In the genomic region with DNA sequence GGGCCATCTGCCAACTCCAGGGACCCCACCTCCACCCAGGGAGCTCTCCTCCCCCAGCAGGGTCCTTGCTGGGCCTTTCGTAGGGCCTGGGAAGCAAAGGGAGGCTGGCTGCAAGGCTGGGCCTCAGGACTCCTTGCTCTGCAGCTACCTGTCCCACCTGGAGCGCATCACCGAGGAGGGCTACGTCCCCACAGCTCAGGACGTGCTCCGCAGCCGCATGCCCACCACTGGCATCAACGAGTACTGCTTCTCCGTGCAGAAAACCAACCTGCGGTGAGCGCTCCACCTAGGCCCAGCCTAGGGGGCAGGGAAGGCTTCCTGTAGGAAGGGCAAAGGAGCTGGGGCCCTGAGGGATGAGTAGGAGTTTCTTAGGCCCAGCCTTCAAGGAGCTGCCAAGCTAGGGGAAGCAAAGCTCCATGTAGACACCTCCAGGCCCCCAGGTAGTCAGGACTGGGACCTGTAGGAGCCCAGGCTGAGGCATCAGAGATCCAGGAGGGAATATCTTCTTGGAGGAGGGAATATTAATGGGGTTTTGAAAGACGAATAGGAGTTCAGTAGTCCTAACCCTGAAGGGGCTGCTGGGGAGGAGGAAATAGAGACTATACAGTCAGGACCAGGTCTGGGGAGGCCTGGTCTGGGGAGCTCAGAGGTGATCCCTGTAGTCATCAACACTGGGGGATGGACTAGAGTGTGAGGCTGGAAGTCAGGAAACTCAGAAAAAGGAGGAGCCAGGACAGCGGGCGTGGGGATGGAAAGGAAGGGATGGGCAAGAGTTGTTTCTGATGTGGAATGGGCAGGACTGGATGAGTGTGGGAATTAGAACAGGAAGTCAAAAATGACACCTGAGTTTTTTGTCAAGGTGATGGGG, we compare ENCODE assay signal across 23 cellular contexts. TPM values are rescaled to one million over a fixed set of nuclear protein-coding genes. Genes with fewer than 3 reads are reported as not detected.
DNase-seq lines count a peak whose midpoint lies in the region; TF ChIP-seq lines count a peak whose summit lies in the region.
"Had no signal": no experiment of that assay in that cellular context is flagged by ENCODE, and none has a peak within 500 bp of the region (broad histone marks: within the 10 kb centered on the region; RNA-seq: fewer than 3 reads in every experiment).

No MANE protein-coding gene starts in this region.

- no peaks in the 10 kb centered on the region for H3K27me3 Mint-ChIP-seq in endodermal cell (ENCODE audit: insufficient read depth)
- H3K27me3 Mint-ChIP-seq: activated CD4-positive, alpha-beta T cell treated with anti-CD3 and anti-CD28 coated beads for 36 hours; CD4-positive, CD25-positive, alpha-beta regulatory T cell; central memory CD8-positive, alpha-beta T cell had no signal

- no peak for TF ChIP-seq CTCF in Loucy (conservative IDR thresholded peaks at IDR 0.05; ENCODE audit: low read length)
- no peak for TF ChIP-seq CTCF in endodermal cell (conservative IDR thresholded peaks at IDR 0.05)

- H3K4me2 ChIP-seq in GM23248 (ENCODE audit: unreplicated experiment) (no peak overlapping the region), Loucy (ENCODE audit: low read depth, low read length, poor library complexity, severe bottlenecking) (peak overlapping the region; percentile 62)
- H3K4me2 ChIP-seq: neural progenitor cell had no signal

- H4K20me1 ChIP-seq in GM23248 (ENCODE audit: insufficient read depth): no peaks in the 10 kb centered on the region
- peaks cover 69% of the 10 kb centered on the region for H4K20me1 ChIP-seq in Loucy (ENCODE audit: insufficient read depth, low read length, poor library complexity, severe bottlenecking)

- no peaks in the 10 kb centered on the region for H3K27me3 ChIP-seq in GM23248 (replicated peaks; ENCODE audit: insufficient read depth)
- H3K27me3 ChIP-seq in Loucy (ENCODE audit: insufficient read depth, low read length, poor library complexity, severe bottlenecking): no peaks in the 10 kb centered on the region
- H3K27me3 ChIP-seq in thymus (ENCODE audit: control insufficient read depth, insufficient read depth): no peaks in the 10 kb centered on the region
- no peaks in the 10 kb centered on the region for H3K27me3 ChIP-seq in endodermal cell (ENCODE audit: control insufficient read depth, insufficient read depth, low read length, poor library complexity, severe bottlenecking)
- H3K27me3 ChIP-seq: neural progenitor cell, right lobe of liver had no signal

- no peak overlapping the region for H3K4me3 Mint-ChIP-seq in endodermal cell
- H3K4me3 Mint-ChIP-seq: activated CD4-positive, alpha-beta T cell treated with anti-CD3 and anti-CD28 coated beads for 36 hours; CD4-positive, CD25-positive, alpha-beta regulatory T cell; central memory CD8-positive, alpha-beta T cell; neural progenitor cell; stimulated activated naive B cell treated with anti-CD40 and anti-IgM and Interleukin-4, amounts not matched to agents 10 μg/mL and 1 μg/mL and 100 μg/mL, for 72 hours; T-helper 2 cell treated with Interferon-gamma antibody and Interleukin-4, amounts not matched to agents 5 μg/mL and 100 μg/mL, for 36 hours had no signal

- H3K9ac ChIP-seq in GM23248: no peak overlapping the region
- H3K9ac ChIP-seq in Loucy (ENCODE audit: low read depth, low read length, poor library complexity, severe bottlenecking): peak overlapping the region; percentile 26
- no peak overlapping the region for H3K9ac ChIP-seq in endodermal cell (ENCODE audit: extremely low read depth, low read length, poor library complexity, severe bottlenecking)
- H3K9ac ChIP-seq: neural progenitor cell had no signal

- WGBS in GM23248 (ENCODE audit: low coverage in 1 of 2, low lambda C conversion rate in 2 of 2, missing lambda C conversion rate in 2 of 2), 2 experiments: 77 to 80% methylated on average over 14 of the region's 14 CpGs
- WGBS in thymus: 84% methylated on average over 14 of the region's 14 CpGs
- WGBS in endodermal cell (ENCODE audit: insufficient coverage in 1 of 2, insufficient read length in 1 of 2), 2 experiments: 70 to 74% methylated on average over 10 to 14 of the region's 14 CpGs

- no peaks in the 10 kb centered on the region for H3K36me3 ChIP-seq in GM23248 (ENCODE audit: low read depth)
- H3K36me3 ChIP-seq in Loucy (ENCODE audit: insufficient read depth, low read length): peaks cover 88% of the 10 kb centered on the region
- peaks cover 61% of the 10 kb centered on the region for H3K36me3 ChIP-seq in thymus (ENCODE audit: control insufficient read depth, insufficient read depth)
- H3K36me3 ChIP-seq in endodermal cell (ENCODE audit: control insufficient read depth, insufficient read depth, low read length): no peaks in the 10 kb centered on the region
- H3K36me3 ChIP-seq: neural progenitor cell, right lobe of liver had no signal

- no peaks in the 10 kb centered on the region for H3K36me3 Mint-ChIP-seq in endodermal cell (ENCODE audit: low read depth)
- H3K36me3 Mint-ChIP-seq: CD4-positive, CD25-positive, alpha-beta regulatory T cell had no signal

- H3K4me3 ChIP-seq in GM23248 (no peak overlapping the region), Loucy (ENCODE audit: low read length, poor library complexity, severe bottlenecking) (peak overlapping the region; percentile 5), thymus (ENCODE audit: low read length) (no peak overlapping the region), endodermal cell (ENCODE audit: low read length) (no peak overlapping the region)
- H3K4me3 ChIP-seq: dorsolateral prefrontal cortex, lung, neural progenitor cell, right lobe of liver had no signal

- H3K9me3 ChIP-seq in GM23248 (ENCODE audit: low read depth) (no peaks in the 10 kb centered on the region), Loucy (ENCODE audit: insufficient read depth, low read depth, low read length) (no peaks in the 10 kb centered on the region), thymus (ENCODE audit: control insufficient read depth) (peaks cover 2% of the 10 kb centered on the region), endodermal cell (ENCODE audit: control insufficient read depth, low read length) (no peaks in the 10 kb centered on the region)
- H3K9me3 ChIP-seq: right lobe of liver had no signal

- H3K9me2 ChIP-seq in GM23248 (ENCODE audit: insufficient read depth): no peaks in the 10 kb centered on the region
- no peaks in the 10 kb centered on the region for H3K9me2 ChIP-seq in Loucy (replicated peaks; ENCODE audit: low read depth, low read length)

- H3K27ac ChIP-seq in GM23248 (no peak overlapping the region), thymus (ENCODE audit: low read depth) (peak overlapping the region; percentile 31), endodermal cell (ENCODE audit: low read depth, low read length) (no peak overlapping the region)
- H3K27ac ChIP-seq: dorsolateral prefrontal cortex, neural progenitor cell, right lobe of liver had no signal

- peak; percentile 29 for DNase-seq in GM23248
- DNase-seq in dermis microvascular lymphatic vessel endothelial cell (ENCODE audit: low read depth in 2 of 2): peak; percentile 24 to 42
- DNase-seq in stimulated activated CD4-positive, alpha-beta T cell treated with anti-CD3 and anti-CD28 coated beads, Interleukin-4, amount 100 ng/mL, for 24 hours: no peak
- no peak for DNase-seq in COR-L47 (lab: John Stamatoyannopoulos, UW)
- no peak for DNase-seq in endodermal cell
- DNase-seq: activated CD4-positive, alpha-beta T cell treated with anti-CD3 and anti-CD28 coated beads for 36 hours; activated gamma-delta T cell; CD4-positive, CD25-positive, alpha-beta regulatory T cell; DMS 273 treated with DMSO at 0.1 percent for 48 hours; dorsolateral prefrontal cortex; Karpas-422; stimulated activated CD4-positive, alpha-beta T cell treated with anti-CD3 and anti-CD28 coated beads, Interleukin-12 subunit alpha, Interleukin-12 subunit beta, amount 100 ng/mL, for 4 hours; stimulated activated CD4-positive, alpha-beta T cell treated with anti-CD3 and anti-CD28 coated beads, Interleukin-4, amount 100 ng/mL, for 1 hour; stimulated activated naive B cell treated with anti-CD40 and anti-IgM and Interleukin-4, amounts not matched to agents 10 μg/mL and 1 μg/mL and 100 μg/mL, for 72 hours had no signal

- H3K9me3 Mint-ChIP-seq in endodermal cell: no peaks in the 10 kb centered on the region
- H3K9me3 Mint-ChIP-seq: CD4-positive, CD25-positive, alpha-beta regulatory T cell; central memory CD8-positive, alpha-beta T cell; T-helper 2 cell treated with Interferon-gamma antibody and Interleukin-4, amounts not matched to agents 5 μg/mL and 100 μg/mL, for 36 hours had no signal

- in situ Hi-C loops in GM23248 (cut with MboI): no loop called here

- H3K79me2 ChIP-seq in GM23248 (ENCODE audit: insufficient read depth) (no peaks in the 10 kb centered on the region), Loucy (ENCODE audit: insufficient read depth, low read length) (peaks cover 96% of the 10 kb centered on the region)

- H2AFZ ChIP-seq in GM23248 (no peak overlapping the region), Loucy (ENCODE audit: low read length) (no peak overlapping the region)
- H2AFZ ChIP-seq: neural progenitor cell had no signal

- H3K4me1 Mint-ChIP-seq in endodermal cell: no peaks in the 10 kb centered on the region

- H3K4me1 ChIP-seq in GM23248 (ENCODE audit: insufficient read depth) (peaks cover 10% of the 10 kb centered on the region), Loucy (ENCODE audit: insufficient read depth, low read length, poor library complexity, severe bottlenecking) (peaks cover 58% of the 10 kb centered on the region), thymus (ENCODE audit: control insufficient read depth, insufficient read depth, low read length) (peaks cover 16% of the 10 kb centered on the region), endodermal cell (ENCODE audit: control insufficient read depth, insufficient read depth, low read length) (no peaks in the 10 kb centered on the region)
- H3K4me1 ChIP-seq: right lobe of liver had no signal

- H3K27ac Mint-ChIP-seq in endodermal cell: no peak overlapping the region
- H3K27ac Mint-ChIP-seq: activated CD4-positive, alpha-beta T cell treated with anti-CD3 and anti-CD28 coated beads for 36 hours; CD4-positive, CD25-positive, alpha-beta regulatory T cell; neural progenitor cell; progenitor cell of endocrine pancreas; stimulated activated naive B cell treated with anti-CD40 and anti-IgM and Interleukin-4, amounts not matched to agents 10 μg/mL and 1 μg/mL and 100 μg/mL, for 72 hours; T-helper 2 cell treated with Interferon-gamma antibody and Interleukin-4, amounts not matched to agents 5 μg/mL and 100 μg/mL, for 36 hours had no signal

- H3F3A ChIP-seq in GM23248 (ENCODE audit: insufficient read depth) (no peaks in the 10 kb centered on the region), Loucy (ENCODE audit: low read depth) (no peaks in the 10 kb centered on the region)

RNA-seq across cellular contexts. Expression of gene GNA15, which starts 16.0 kb away (rescaled TPM):
- not detected in 2 replicates for total RNA-seq in GM23248 (2014; rRNA removed; shearing (Covaris generic))
- polyA plus RNA-seq in GM23248 (2016; fragmentation: Nextera tagmentation; extraction: Ambion mirVana): not detected in 2 replicates
- 0.13 and 0.63 TPM in 2 replicates for total RNA-seq in dermis microvascular lymphatic vessel endothelial cell
- 21.8 TPM for polyA plus RNA-seq in thymus
- total RNA-seq in endodermal cell: not detected
- polyA plus RNA-seq in endodermal cell (2013, experiment 1 of 2): not detected
- not detected for polyA plus RNA-seq in endodermal cell (2013, experiment 2 of 2)
- total RNA-seq: endothelial cell of umbilical vein, progenitor cell of endocrine pancreas had no signal

RNA-seq across cellular contexts. Expression of gene S1PR4, which starts 26.8 kb away (rescaled TPM):
- not detected in 2 replicates for total RNA-seq in GM23248 (2014; rRNA removed; shearing (Covaris generic))
- polyA plus RNA-seq in GM23248 (2016; fragmentation: Nextera tagmentation; extraction: Ambion mirVana): not detected in 2 replicates
- total RNA-seq in dermis microvascular lymphatic vessel endothelial cell: 0.51 and 0.63 TPM in 2 replicates
- polyA plus RNA-seq in thymus: 18.6 TPM
- total RNA-seq in endodermal cell: not detected
- polyA plus RNA-seq in endodermal cell (2013, experiment 1 of 2): not detected
- not detected for polyA plus RNA-seq in endodermal cell (2013, experiment 2 of 2)
- total RNA-seq: progenitor cell of endocrine pancreas had no signal

RNA-seq across cellular contexts. Expression of gene NCLN, which starts 33.9 kb away (rescaled TPM):
- total RNA-seq in GM23248 (2014; rRNA removed; shearing (Covaris generic)): 73.0 and 76.5 TPM in 2 replicates
- polyA plus RNA-seq in GM23248 (2016; fragmentation: Nextera tagmentation; extraction: Ambion mirVana) (84.8 and 91.3 TPM in 2 replicates), thymus (62.6 TPM)
- total RNA-seq in dermis microvascular lymphatic vessel endothelial cell (33.2 and 45.0 TPM in 2 replicates), endodermal cell (10 to 100 TPM; 80.6 to 91.2 TPM)
- 44.2 TPM for polyA plus RNA-seq in endodermal cell (2013, experiment 1 of 2)
- polyA plus RNA-seq in endodermal cell (2013, experiment 2 of 2): 49.4 TPM

RNA-seq across cellular contexts. Expression of gene GNA11, which starts 57.6 kb away (rescaled TPM):
- total RNA-seq in GM23248 (2014; rRNA removed; shearing (Covaris generic)): 69.9 and 99.3 TPM in 2 replicates
- polyA plus RNA-seq in GM23248 (2016; fragmentation: Nextera tagmentation; extraction: Ambion mirVana) (14.2 and 15.0 TPM in 2 replicates), thymus (18.4 TPM)
- total RNA-seq in dermis microvascular lymphatic vessel endothelial cell (50.3 and 71.7 TPM in 2 replicates), endodermal cell (10 to 100 TPM; 26.5 to 29.0 TPM)
- polyA plus RNA-seq in endodermal cell (2013, experiment 1 of 2): 21.8 TPM
- 17.4 TPM for polyA plus RNA-seq in endodermal cell (2013, experiment 2 of 2)

Comparison
In these comparisons a context has a peak if more than half of its experiments do, and no peak if none do; other contexts are left out.
1. DNase-seq: peak in GM23248 (single experiment) and dermis microvascular lymphatic vessel endothelial cell (2 of 2); none in stimulated activated CD4-positive, alpha-beta T cell treated with anti-CD3 and anti-CD28 coated beads, Interleukin-4, amount 100 ng/mL, for 24 hours (single experiment), COR-L47 (single experiment) and endodermal cell (single experiment).